34 cellular contexts compared by ENCODE assay signal in the genomic region with DNA sequence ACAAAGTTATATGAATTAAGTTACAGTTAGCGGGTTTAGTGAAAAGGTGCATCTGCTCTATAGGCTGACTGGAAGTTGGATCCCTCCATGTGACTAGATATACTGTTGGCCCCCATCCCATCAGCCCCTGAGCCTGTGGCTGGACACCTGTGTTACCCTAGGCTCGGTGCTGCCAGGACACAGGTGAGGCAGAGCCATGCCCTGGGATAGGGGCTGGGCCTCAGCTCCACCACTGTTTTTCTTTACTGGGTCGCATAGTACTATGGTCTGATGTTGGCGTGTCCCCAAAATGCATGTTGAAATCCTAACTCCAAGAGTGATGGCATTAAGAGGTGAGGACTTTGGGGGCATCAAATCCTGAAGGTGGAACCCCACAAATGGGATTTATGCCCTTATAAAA.
"Had no signal": no experiment of that assay in that cellular context is flagged by ENCODE, and none has a peak within 500 bp of the region (broad histone marks: within the 10 kb centered on the region; RNA-seq: fewer than 3 reads in every experiment).

No MANE protein-coding gene starts in this region.

- H3K36me3 ChIP-seq: MG63 had no signal

- DNase-seq: Karpas-422, Kasumi-1, MG63, MM.1S, MV-4-11, NCI-H1048, NCI-H1092, NCI-H1092 treated with DMSO at 0.1 percent for 48 hours, NCI-H1105, NCI-H1105 treated with DMSO at 0.1 percent for 48 hours, NCI-H1417, NCI-H1417 treated with DMSO at 0.1 percent for 48 hours, NCI-H1436, NCI-H1436 treated with DMSO at 0.1 percent for 48 hours, NCI-H146, NCI-H1694, NCI-H1694 treated with DMSO at 0.1 percent for 48 hours, NCI-H187, NCI-H187 treated with DMSO at 0.1 percent for 48 hours, NCI-H1930, NCI-H2029, NCI-H2029 treated with DMSO at 0.1 percent for 48 hours, NCI-H2081, NCI-H2081 treated with DMSO at 0.1 percent for 48 hours, NCI-H2107, NCI-H2171, NCI-H2171 treated with DMSO at 0.1 percent for 48 hours, NCI-H2227 treated with DMSO at 0.1 percent for 48 hours, NCI-H226, NCI-H345, NCI-H446, NCI-H446 treated with DMSO at 0.1 percent for 48 hours, NCI-H510A had no signal

- H3K27me3 ChIP-seq: MG63 had no signal

- H3K27ac ChIP-seq: KMS-11 had no signal

- H3K4me3 ChIP-seq: MG63 had no signal
